Comparison of ENCODE assay signal across 11 cellular contexts in the genomic region with DNA sequence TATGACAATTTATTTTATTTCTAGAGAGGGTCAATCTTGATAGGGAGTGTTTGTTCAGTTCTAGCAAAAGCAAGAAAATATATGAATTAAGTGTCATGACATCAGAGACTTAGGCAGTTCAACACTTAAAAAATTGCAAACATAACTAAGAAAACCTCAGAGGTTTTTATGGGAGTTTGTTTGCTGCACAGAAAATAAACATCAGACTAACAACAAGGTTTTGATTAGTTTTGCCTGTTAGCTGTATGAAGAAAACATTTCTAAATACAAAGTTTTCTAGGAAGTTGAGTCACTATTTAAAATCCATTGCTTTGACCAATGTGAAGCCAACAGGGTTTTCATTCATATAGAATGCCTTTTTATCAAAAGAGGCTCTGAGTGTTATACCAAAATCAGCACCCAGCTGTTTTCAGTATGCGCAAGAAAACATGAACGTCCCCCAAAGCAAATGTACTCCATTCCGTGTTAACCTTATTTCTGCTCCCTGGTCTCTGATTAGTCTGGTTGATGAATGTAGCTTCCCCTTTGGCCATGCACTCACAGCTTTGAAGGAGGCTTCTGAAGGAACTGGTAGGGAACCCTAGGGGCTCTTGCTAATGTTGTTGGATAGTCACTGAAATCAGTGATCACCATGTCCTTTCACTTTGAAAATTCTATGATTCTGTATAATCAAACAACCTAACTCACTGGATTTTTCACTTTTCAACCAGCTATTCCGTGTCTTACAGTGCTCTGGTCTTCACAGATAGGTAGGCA.
A peak's percentile ranks its signal among the peaks of the same experiment; 100 is the strongest.
DNase-seq lines count a peak whose midpoint lies in the region; ATAC-seq and TF ChIP-seq lines count a peak whose summit lies in the region.
"Had no signal": no experiment of that assay in that cellular context is flagged by ENCODE, and none has a peak within 500 bp of the region (broad histone marks: within the 10 kb centered on the region; RNA-seq: fewer than 3 reads in every experiment).

No MANE protein-coding gene starts in this region.

- peaks cover 0 to 3% (median 0%) of the 10 kb centered on the region in 7 donors for H3K9me3 Mint-ChIP-seq in CD14-positive monocyte
- H3K9me3 Mint-ChIP-seq in T-helper 2 cell treated with Interferon-gamma antibody and Interleukin-4, amounts not matched to agents 5 μg/mL and 100 μg/mL, for 36 hours, result no peaks in the 10 kb centered on the region
- H3K9me3 Mint-ChIP-seq: immature natural killer cell; stimulated activated naive CD8-positive, alpha-beta T cell treated with anti-CD3 and anti-CD28 coated beads, Interleukin-15, amount 100 ng/mL, for 72 hours had no signal

- 77 to 84% (median 80%) methylated on average over 4 of the region's 4 CpGs for WGBS in stomach, 5 donors

- peak; percentile 13 for ATAC-seq in GM19043 (IDR thresholded peaks at IDR 0.05; ENCODE audit: low read depth, unreplicated experiment)
- ATAC-seq in HG03039 (IDR thresholded peaks at IDR 0.05; ENCODE audit: unreplicated experiment), result peak; percentile 23

- peak overlapping the region in 1 of 5 donors; percentile 0 for H3K27ac ChIP-seq in stomach

- H3K4me1 ChIP-seq in stomach, result peaks cover 0 to 25% (median under 1%) of the 10 kb centered on the region in 4 donors

- no peaks in the 10 kb centered on the region for H3K36me3 Mint-ChIP-seq in CD14-positive monocyte
- H3K36me3 Mint-ChIP-seq in T-helper 2 cell treated with Interferon-gamma antibody and Interleukin-4, amounts not matched to agents 5 μg/mL and 100 μg/mL, for 36 hours (ENCODE audit: low read depth), result no peaks in the 10 kb centered on the region
- H3K36me3 Mint-ChIP-seq: immature natural killer cell had no signal

- TF ChIP-seq POLR2A in stomach (IDR thresholded peaks at IDR 0.05), result no peak

- H3K4me1 Mint-ChIP-seq in CD14-positive monocyte, result peaks cover 48% of the 10 kb centered on the region
- peaks cover 26% of the 10 kb centered on the region for H3K4me1 Mint-ChIP-seq in T-helper 2 cell treated with Interferon-gamma antibody and Interleukin-4, amounts not matched to agents 5 μg/mL and 100 μg/mL, for 36 hours (ENCODE audit: low read depth)
- H3K4me1 Mint-ChIP-seq: immature natural killer cell had no signal

- TF ChIP-seq CTCF in CD14-positive monocyte (IDR thresholded peaks at IDR 0.05), result no peak
- no peak for TF ChIP-seq CTCF in GM20000 (IDR thresholded peaks at IDR 0.05; ENCODE audit: extremely low read depth, missing control alignments)
- no peak for TF ChIP-seq CTCF in stomach (IDR thresholded peaks at IDR 0.05)

- peak overlapping the region; percentile 80 to 94 (median 87) for H3K27ac Mint-ChIP-seq in CD14-positive monocyte
- peak overlapping the region; percentile 69 for H3K27ac Mint-ChIP-seq in T-helper 2 cell treated with Interferon-gamma antibody and Interleukin-4, amounts not matched to agents 5 μg/mL and 100 μg/mL, for 36 hours
- H3K27ac Mint-ChIP-seq: immature natural killer cell had no signal

- TF ChIP-seq EP300 in stomach (IDR thresholded peaks at IDR 0.05), result no peak

- DNase-seq in CD14-positive monocyte (ENCODE audit: low spot score) (no peak), NCI-H146 (lab: John Stamatoyannopoulos, UW) (no peak), GM20000 (ENCODE audit: low spot score) (no peak), putamen (ENCODE audit: low spot score) (no peak), stomach (no peak)
- no peak for DNase-seq in T-helper 2 cell treated with Interferon-gamma antibody and Interleukin-4, amounts not matched to agents 5 μg/mL and 100 μg/mL, for 36 hours (ENCODE audit: low spot score)
- DNase-seq: dermis blood vessel endothelial cell, immature natural killer cell had no signal

- no peaks in the 10 kb centered on the region for H3K9me3 ChIP-seq in stomach

- peaks cover 0 to 5% (median 3%) of the 10 kb centered on the region in 3 donors for H3K27me3 Mint-ChIP-seq in CD14-positive monocyte (ENCODE audit: low read depth in 3 of 3)
- peaks cover 2% of the 10 kb centered on the region for H3K27me3 Mint-ChIP-seq in T-helper 2 cell treated with Interferon-gamma antibody and Interleukin-4, amounts not matched to agents 5 μg/mL and 100 μg/mL, for 36 hours (ENCODE audit: low read depth)

- intact Hi-C loops in CD14-positive monocyte (cut with micrococcal nuclease) (loop anchor here (5.0 to 10.0 kb wide), 6 partner anchors 37 to 210 kb away; a partner anchor contains a TSS), stomach (cut with DNase I; ENCODE audit: low total_unique reads) (no loop called here)

- H3K4me3 Mint-ChIP-seq in CD14-positive monocyte, result no peak overlapping the region
- H3K4me3 Mint-ChIP-seq in T-helper 2 cell treated with Interferon-gamma antibody and Interleukin-4, amounts not matched to agents 5 μg/mL and 100 μg/mL, for 36 hours, result peak overlapping the region; percentile 71

- no peaks in the 10 kb centered on the region for H3K27me3 ChIP-seq in stomach

- H3K36me3 ChIP-seq in stomach, result no peaks in the 10 kb centered on the region

- H3K4me3 ChIP-seq in stomach, result no peak overlapping the region
